In the genomic region with DNA sequence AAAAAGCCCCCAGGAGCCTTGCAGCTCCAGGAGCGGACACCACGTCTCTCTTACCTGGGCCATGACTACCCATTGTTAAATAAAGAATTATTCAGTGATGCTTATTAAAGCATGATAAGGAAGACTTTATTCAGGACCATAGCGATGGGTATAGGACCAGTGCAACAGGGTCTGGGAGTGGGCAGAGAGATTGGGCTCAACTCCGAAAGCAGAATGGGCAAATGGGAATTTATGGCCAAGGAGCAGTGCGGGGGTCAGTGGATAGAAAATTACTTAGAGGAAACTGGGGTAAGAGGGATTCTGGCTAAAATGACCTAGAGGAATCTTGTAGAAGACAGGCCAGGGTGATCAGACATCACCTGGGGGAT, we compare ENCODE assay signal across 1 cellular context.
TF ChIP-seq lines count a peak whose summit lies in the region.

No MANE protein-coding gene starts in this region.

TF ChIP-seq in H1, 55 proteins besides CTCF, POLR2A, EP300 and RAD21:
- TF ChIP-seq PHF8 (conservative IDR thresholded peaks at IDR 0.05; ENCODE audit: low read depth, low read length) = no peak
- TF ChIP-seq MAFK (IDR thresholded peaks at IDR 0.05; ENCODE audit: low read depth, low read length) = no peak
- TF ChIP-seq, protein P1, sequence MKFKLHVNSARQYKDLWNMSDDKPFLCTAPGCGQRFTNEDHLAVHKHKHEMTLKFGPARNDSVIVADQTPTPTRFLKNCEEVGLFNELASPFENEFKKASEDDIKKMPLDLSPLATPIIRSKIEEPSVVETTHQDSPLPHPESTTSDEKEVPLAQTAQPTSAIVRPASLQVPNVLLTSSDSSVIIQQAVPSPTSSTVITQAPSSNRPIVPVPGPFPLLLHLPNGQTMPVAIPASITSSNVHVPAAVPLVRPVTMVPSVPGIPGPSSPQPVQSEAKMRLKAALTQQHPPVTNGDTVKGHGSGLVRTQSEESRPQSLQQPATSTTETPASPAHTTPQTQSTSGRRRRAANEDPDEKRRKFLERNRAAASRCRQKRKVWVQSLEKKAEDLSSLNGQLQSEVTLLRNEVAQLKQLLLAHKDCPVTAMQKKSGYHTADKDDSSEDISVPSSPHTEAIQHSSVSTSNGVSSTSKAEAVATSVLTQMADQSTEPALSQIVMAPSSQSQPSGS (IDR thresholded peaks at IDR 0.05; ENCODE audit: low read length) = no peak
- no peak for TF ChIP-seq SP2 (IDR thresholded peaks at IDR 0.05; ENCODE audit: low read length)
- TF ChIP-seq RBBP5 (IDR thresholded peaks at IDR 0.05; ENCODE audit: borderline replicate concordance, low read depth, low read length) = no peak
- TF ChIP-seq POU5F1 (IDR thresholded peaks at IDR 0.05; ENCODE audit: low read depth, low read length) = no peak
- no peak for TF ChIP-seq JUND (IDR thresholded peaks at IDR 0.05; ENCODE audit: low read length)
- no peak for TF ChIP-seq POLR2AphosphoS5 (IDR thresholded peaks at IDR 0.05; ENCODE audit: low read depth, low read length)
- TF ChIP-seq, protein P2, sequence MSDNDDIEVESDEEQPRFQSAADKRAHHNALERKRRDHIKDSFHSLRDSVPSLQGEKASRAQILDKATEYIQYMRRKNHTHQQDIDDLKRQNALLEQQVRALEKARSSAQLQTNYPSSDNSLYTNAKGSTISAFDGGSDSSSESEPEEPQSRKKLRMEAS (IDR thresholded peaks at IDR 0.05) = no peak
- no peak for TF ChIP-seq SP1 (IDR thresholded peaks at IDR 0.05; ENCODE audit: low read depth, low read length)
- TF ChIP-seq SAP30 (IDR thresholded peaks at IDR 0.05; ENCODE audit: insufficient read depth, insufficient replicate concordance, low read length) = no peak
- TF ChIP-seq TAF1 (IDR thresholded peaks at IDR 0.05; ENCODE audit: low read depth, low read length) = no peak
- TF ChIP-seq, protein P3, sequence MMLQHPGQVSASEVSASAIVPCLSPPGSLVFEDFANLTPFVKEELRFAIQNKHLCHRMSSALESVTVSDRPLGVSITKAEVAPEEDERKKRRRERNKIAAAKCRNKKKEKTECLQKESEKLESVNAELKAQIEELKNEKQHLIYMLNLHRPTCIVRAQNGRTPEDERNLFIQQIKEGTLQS (IDR thresholded peaks at IDR 0.05; ENCODE audit: insufficient read depth, low read depth, low read length) = no peak
- no peak for TF ChIP-seq GTF2F1 (IDR thresholded peaks at IDR 0.05; ENCODE audit: borderline replicate concordance, low read depth, low read length)
- TF ChIP-seq BRCA1 (IDR thresholded peaks at IDR 0.05; ENCODE audit: low read depth, low read length) = no peak
